In the genomic region with DNA sequence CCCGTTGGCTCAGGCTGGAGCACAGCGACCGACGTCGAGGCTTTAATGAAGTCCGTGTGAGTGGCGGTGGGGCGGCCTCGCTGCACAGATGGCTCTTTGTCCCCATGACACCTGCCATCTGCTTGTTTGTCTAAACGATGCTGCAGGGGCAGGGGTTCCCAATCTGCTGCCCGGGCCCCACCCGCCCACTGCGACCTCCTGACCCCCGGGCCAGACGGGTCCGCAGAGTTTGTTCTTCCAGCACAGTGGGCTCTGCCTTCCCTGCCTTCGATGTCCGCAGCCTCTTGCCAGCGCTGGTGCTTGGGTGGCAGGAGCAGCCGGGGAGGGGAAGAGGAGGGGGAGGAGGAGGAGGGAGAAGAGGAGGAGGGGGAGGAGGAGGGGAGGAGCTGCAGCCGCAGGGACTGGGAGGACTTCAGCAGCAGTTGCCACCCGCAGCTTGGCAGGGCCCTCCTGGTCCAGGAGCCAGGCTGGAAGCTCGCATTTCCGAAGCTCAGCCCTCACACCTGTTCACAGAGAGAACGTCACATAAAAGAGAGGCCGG, we compare ENCODE assay signal across 15 cellular contexts.
A peak's percentile ranks its signal among the peaks of the same experiment; 100 is the strongest.
DNase-seq lines count a peak whose midpoint lies in the region; ATAC-seq, FAIRE-seq and TF ChIP-seq lines count a peak whose summit lies in the region.
"Had no signal": no experiment of that assay in that cellular context is flagged by ENCODE, and none has a peak within 500 bp of the region (broad histone marks: within the 10 kb centered on the region; RNA-seq: fewer than 3 reads in every experiment).

No MANE protein-coding gene starts in this region.

- H3K27ac ChIP-seq in psoas muscle, result no peak overlapping the region
- no peak overlapping the region for H3K27ac ChIP-seq in small intestine (ENCODE audit: low read depth in 1 of 2, low read length in 1 of 2)
- H3K27ac ChIP-seq: heart left ventricle had no signal

- DNase-seq in NCI-H1105 treated with DMSO at 0.1 percent for 48 hours (lab: John Stamatoyannopoulos, UW) (peak; percentile 15), NCI-H510A (lab: John Stamatoyannopoulos, UW) (peak; percentile 50), globus pallidus (ENCODE audit: low spot score) (peak; percentile 42), psoas muscle (peak in 1 of 2 donors; percentile 81), COR-L47 (lab: John Stamatoyannopoulos, UW) (no peak), small intestine (no peak), Kasumi-1 (lab: John Stamatoyannopoulos, UW) (no peak)
- DNase-seq in activated CD4-positive, alpha-beta T cell treated with anti-CD3 and anti-CD28 coated beads, Interleukin-2, amount 50 U/mL, for 48 hours, result no peak
- DNase-seq: activated naive CD4-positive, alpha-beta T cell treated with Interleukin-2 at 50 U/mL for 16 hours; DND-41; stimulated activated CD4-positive, alpha-beta T cell treated with anti-CD3 and anti-CD28 coated beads, Interleukin-12 subunit alpha, Interleukin-12 subunit beta, amount 100 ng/mL, for 4 hours; stimulated activated naive CD4-positive, alpha-beta T cell treated with Interleukin-2 at 50 U/mL for 16 hours had no signal

- intact Hi-C loops in psoas muscle (cut with DNase I), result no loop called here

- 19 to 32% (median 24%) methylated on average over 18 to 26 of the region's 26 CpGs for WGBS in psoas muscle, 3 donors
- 35 to 62% (median 48%) methylated on average over 25 to 26 of the region's 26 CpGs for WGBS in small intestine, 3 donors

- FAIRE-seq in small intestine (lab: Jason Lieb, UNC), result no peak
- FAIRE-seq: GM18507 had no signal

- ATAC-seq in psoas muscle, result peak; percentile 86 to 96 (median 94)
- ATAC-seq: mucosa of descending colon had no signal

- no peaks in the 10 kb centered on the region for H3K27me3 ChIP-seq in psoas muscle (ENCODE audit: insufficient read depth in 3 of 3, low read length in 2 of 3)
- peaks cover 0 to 3% of the 10 kb centered on the region in 2 donors for H3K27me3 ChIP-seq in small intestine (ENCODE audit: control insufficient read depth in 2 of 2, insufficient read depth in 2 of 2, low read length in 2 of 2)

- no peak for TF ChIP-seq CTCF in psoas muscle (IDR thresholded peaks at IDR 0.05)

- H3K4me3 ChIP-seq in psoas muscle (peak overlapping the region; percentile 43), small intestine (ENCODE audit: low read depth in 1 of 2, low read length in 2 of 2) (no peak overlapping the region)
- H3K4me3 ChIP-seq: heart left ventricle, mucosa of descending colon had no signal

- H3K36me3 ChIP-seq in psoas muscle (ENCODE audit: insufficient read depth in 1 of 2, low read depth in 1 of 2) (no peaks in the 10 kb centered on the region), small intestine (ENCODE audit: control insufficient read depth in 2 of 2, insufficient read depth in 2 of 2, low read length in 2 of 2) (no peaks in the 10 kb centered on the region)
- H3K36me3 ChIP-seq: heart left ventricle had no signal

- H3K4me1 ChIP-seq in psoas muscle (peaks cover 4% of the 10 kb centered on the region), small intestine (ENCODE audit: control insufficient read depth in 2 of 2, insufficient read depth in 1 of 2, low read depth in 1 of 2, low read length in 1 of 2) (no peaks in the 10 kb centered on the region)
- H3K4me1 ChIP-seq: heart left ventricle had no signal

- H3K9me3 ChIP-seq in psoas muscle (no peaks in the 10 kb centered on the region), small intestine (ENCODE audit: control insufficient read depth, low read depth) (no peaks in the 10 kb centered on the region)
- H3K9me3 ChIP-seq: heart left ventricle, mucosa of descending colon had no signal

Comparison
In these comparisons a context has a peak if more than half of its experiments do, and no peak if none do; other contexts are left out.
1. DNase-seq: peak in NCI-H1105 treated with DMSO at 0.1 percent for 48 hours (single experiment), NCI-H510A (single experiment) and globus pallidus (single experiment); none in COR-L47 (single experiment), small intestine (single experiment), activated CD4-positive, alpha-beta T cell treated with anti-CD3 and anti-CD28 coated beads, Interleukin-2, amount 50 U/mL, for 48 hours (0 of 2) and Kasumi-1 (0 of 2).